In the genomic region with DNA sequence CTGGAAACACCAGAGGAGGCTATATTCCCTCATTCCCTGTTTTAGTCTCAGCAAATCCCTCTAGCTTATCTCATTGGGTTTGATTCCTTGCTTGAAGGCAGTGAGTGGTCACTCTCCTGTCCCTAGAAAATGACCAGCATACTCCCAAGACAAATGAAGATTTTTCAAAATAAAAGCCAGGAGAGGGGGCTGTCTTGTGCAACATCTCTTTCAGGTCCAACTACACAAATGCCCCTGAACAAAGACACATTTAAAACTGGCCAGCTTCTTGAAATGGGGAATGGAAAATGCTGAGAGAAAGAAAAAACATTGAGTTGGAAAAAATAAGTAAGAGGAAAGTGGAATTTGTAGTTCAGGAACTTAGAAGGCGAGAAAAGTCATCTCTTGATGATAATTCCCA, we compare ENCODE assay signal across 7 cellular contexts. TPM values are rescaled to one million over a fixed set of nuclear protein-coding genes. Genes with fewer than 3 reads are reported as not detected.
"Had no signal": no experiment of that assay in that cellular context is flagged by ENCODE, and none has a peak within 500 bp of the region (broad histone marks: within the 10 kb centered on the region; RNA-seq: fewer than 3 reads in every experiment).

No MANE protein-coding gene starts in this region.

- H3K4me2 ChIP-seq: KMS-11 had no signal

- H3K27ac ChIP-seq: HL-60, KMS-11 had no signal

- DNase-seq: IMR-90, KBM-7, KG1 had no signal

- FAIRE-seq: HTR-8/SVneo had no signal

- H3K9ac ChIP-seq: KMS-11 had no signal

- H3K27ac Mint-ChIP-seq: IgD-negative memory B cell had no signal

RNA-seq across cellular contexts. Expression of a gene that starts 49.3 kb away (rescaled TPM):
- polyA plus RNA-seq: IMR-90 had no signal
